In genomic region chr7:75842836-75843446, GRCh38 we compare ENCODE assay signal across 1 cellular context.
TF ChIP-seq lines count a peak whose summit lies in the region.

No MANE protein-coding gene starts in this region.

TF ChIP-seq in K562, 482 proteins besides CTCF, POLR2A, EP300 and RAD21 (continued from another document and continues in another):
- no peak for TF ChIP-seq THAP12 (CRISPR knock-in tag; IDR thresholded peaks at IDR 0.05)
- TF ChIP-seq TBP (optimal IDR thresholded peaks at IDR 0.05; ENCODE audit: low read depth, low read length), result peak; percentile 96
- no peak for TF ChIP-seq ZNF165 (CRISPR knock-in tag; IDR thresholded peaks at IDR 0.05; ENCODE audit: borderline replicate concordance)
- TF ChIP-seq PCBP2 (IDR thresholded peaks at IDR 0.05; ENCODE audit: low read depth, low read length, poor library complexity, severe bottlenecking), result no peak
- no peak for TF ChIP-seq GTF2A2 (tag; IDR thresholded peaks at IDR 0.05)
- no peak for TF ChIP-seq BACH1 (tag; IDR thresholded peaks at IDR 0.05)
- no peak for TF ChIP-seq MCM5 (IDR thresholded peaks at IDR 0.05; ENCODE audit: low read depth)
- TF ChIP-seq, protein P1, sequence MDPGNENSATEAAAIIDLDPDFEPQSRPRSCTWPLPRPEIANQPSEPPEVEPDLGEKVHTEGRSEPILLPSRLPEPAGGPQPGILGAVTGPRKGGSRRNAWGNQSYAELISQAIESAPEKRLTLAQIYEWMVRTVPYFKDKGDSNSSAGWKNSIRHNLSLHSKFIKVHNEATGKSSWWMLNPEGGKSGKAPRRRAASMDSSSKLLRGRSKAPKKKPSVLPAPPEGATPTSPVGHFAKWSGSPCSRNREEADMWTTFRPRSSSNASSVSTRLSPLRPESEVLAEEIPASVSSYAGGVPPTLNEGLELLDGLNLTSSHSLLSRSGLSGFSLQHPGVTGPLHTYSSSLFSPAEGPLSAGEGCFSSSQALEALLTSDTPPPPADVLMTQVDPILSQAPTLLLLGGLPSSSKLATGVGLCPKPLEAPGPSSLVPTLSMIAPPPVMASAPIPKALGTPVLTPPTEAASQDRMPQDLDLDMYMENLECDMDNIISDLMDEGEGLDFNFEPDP (CRISPR knock-in tag; IDR thresholded peaks at IDR 0.05), result 0 out of 2 replicates have a peak, but pooled peaks have one; percentile 20
- TF ChIP-seq ZNF143 (CRISPR knock-in tag; IDR thresholded peaks at IDR 0.05), result no peak
- TF ChIP-seq, protein P2, sequence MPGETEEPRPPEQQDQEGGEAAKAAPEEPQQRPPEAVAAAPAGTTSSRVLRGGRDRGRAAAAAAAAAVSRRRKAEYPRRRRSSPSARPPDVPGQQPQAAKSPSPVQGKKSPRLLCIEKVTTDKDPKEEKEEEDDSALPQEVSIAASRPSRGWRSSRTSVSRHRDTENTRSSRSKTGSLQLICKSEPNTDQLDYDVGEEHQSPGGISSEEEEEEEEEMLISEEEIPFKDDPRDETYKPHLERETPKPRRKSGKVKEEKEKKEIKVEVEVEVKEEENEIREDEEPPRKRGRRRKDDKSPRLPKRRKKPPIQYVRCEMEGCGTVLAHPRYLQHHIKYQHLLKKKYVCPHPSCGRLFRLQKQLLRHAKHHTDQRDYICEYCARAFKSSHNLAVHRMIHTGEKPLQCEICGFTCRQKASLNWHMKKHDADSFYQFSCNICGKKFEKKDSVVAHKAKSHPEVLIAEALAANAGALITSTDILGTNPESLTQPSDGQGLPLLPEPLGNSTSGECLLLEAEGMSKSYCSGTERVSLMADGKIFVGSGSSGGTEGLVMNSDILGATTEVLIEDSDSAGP (CRISPR knock-in tag; IDR thresholded peaks at IDR 0.05), result no peak
- TF ChIP-seq ZNF146 (CRISPR knock-in tag; IDR thresholded peaks at IDR 0.05; ENCODE audit: unreplicated experiment), result no peak
- TF ChIP-seq ZNF551 (CRISPR knock-in tag; IDR thresholded peaks at IDR 0.05), result 0 out of 2 replicates have a peak, but pooled peaks have one; percentile 53
- TF ChIP-seq ZNF57 (CRISPR knock-in tag; IDR thresholded peaks at IDR 0.05), result no peak
- no peak for TF ChIP-seq ZBTB12 (CRISPR knock-in tag; IDR thresholded peaks at IDR 0.05)
- 0 out of 2 replicates have a peak, but pooled peaks have one; percentile 26 for TF ChIP-seq FOXP1 (CRISPR knock-in tag; IDR thresholded peaks at IDR 0.05)
- TF ChIP-seq ARNT (IDR thresholded peaks at IDR 0.05), result 0 out of 4 replicates have a peak, but pooled peaks of 1 of the 2 experiments have one; percentile 36
- TF ChIP-seq ZZZ3 (IDR thresholded peaks at IDR 0.05), result no peak
- TF ChIP-seq, protein P3, sequence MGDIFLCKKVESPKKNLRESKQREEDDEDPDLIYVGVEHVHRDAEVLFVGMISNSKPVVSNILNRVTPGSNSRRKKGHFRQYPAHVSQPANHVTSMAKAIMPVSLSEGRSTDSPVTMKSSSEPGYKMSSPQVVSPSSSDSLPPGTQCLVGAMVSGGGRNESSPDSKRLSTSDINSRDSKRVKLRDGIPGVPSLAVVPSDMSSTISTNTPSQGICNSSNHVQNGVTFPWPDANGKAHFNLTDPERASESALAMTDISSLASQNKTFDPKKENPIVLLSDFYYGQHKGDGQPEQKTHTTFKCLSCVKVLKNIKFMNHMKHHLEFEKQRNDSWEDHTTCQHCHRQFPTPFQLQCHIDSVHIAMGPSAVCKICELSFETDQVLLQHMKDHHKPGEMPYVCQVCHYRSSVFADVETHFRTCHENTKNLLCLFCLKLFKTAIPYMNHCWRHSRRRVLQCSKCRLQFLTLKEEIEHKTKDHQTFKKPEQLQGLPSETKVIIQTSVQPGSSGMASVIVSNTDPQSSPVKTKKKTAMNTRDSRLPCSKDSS (IDR thresholded peaks at IDR 0.05; ENCODE audit: low read depth, partially characterized antibody), result no peak
- peak; percentile 62 for TF ChIP-seq DACH1 (IDR thresholded peaks at IDR 0.05; ENCODE audit: partially characterized antibody)
- TF ChIP-seq SP2 (IDR thresholded peaks at IDR 0.05; ENCODE audit: extremely low read depth, low read depth, low read length, poor library complexity, severe bottlenecking), result no peak
- no peak for TF ChIP-seq ZNF174 (CRISPR knock-in tag; IDR thresholded peaks at IDR 0.05)
- TF ChIP-seq, protein P4, sequence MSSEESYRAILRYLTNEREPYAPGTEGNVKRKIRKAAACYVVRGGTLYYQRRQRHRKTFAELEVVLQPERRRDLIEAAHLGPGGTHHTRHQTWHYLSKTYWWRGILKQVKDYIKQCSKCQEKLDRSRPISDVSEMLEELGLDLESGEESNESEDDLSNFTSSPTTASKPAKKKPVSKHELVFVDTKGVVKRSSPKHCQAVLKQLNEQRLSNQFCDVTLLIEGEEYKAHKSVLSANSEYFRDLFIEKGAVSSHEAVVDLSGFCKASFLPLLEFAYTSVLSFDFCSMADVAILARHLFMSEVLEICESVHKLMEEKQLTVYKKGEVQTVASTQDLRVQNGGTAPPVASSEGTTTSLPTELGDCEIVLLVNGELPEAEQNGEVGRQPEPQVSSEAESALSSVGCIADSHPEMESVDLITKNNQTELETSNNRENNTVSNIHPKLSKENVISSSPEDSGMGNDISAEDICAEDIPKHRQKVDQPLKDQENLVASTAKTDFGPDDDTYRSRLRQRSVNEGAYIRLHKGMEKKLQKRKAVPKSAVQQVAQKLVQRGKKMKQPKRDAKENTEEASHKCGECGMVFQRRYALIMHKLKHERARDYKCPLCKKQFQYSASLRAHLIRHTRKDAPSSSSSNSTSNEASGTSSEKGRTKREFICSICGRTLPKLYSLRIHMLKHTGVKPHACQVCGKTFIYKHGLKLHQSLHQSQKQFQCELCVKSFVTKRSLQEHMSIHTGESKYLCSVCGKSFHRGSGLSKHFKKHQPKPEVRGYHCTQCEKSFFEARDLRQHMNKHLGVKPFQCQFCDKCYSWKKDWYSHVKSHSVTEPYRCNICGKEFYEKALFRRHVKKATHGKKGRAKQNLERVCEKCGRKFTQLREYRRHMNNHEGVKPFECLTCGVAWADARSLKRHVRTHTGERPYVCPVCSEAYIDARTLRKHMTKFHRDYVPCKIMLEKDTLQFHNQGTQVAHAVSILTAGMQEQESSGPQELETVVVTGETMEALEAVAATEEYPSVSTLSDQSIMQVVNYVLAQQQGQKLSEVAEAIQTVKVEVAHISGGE (CRISPR knock-in tag; IDR thresholded peaks at IDR 0.05), result no peak
- no peak for TF ChIP-seq ZNF384 (IDR thresholded peaks at IDR 0.05; ENCODE audit: low read depth, low read length)
- TF ChIP-seq EP400 (IDR thresholded peaks at IDR 0.05), result peak; percentile 22; the same call in 1 of the 2 replicates
- TF ChIP-seq ZFP30 (CRISPR knock-in tag; IDR thresholded peaks at IDR 0.05; ENCODE audit: borderline replicate concordance), result no peak
- no peak for TF ChIP-seq E2F5 (CRISPR knock-in tag; IDR thresholded peaks at IDR 0.05)
- TF ChIP-seq PHF8 (IDR thresholded peaks at IDR 0.05; ENCODE audit: borderline replicate concordance, low read length), result no peak; the same call in 1 of the 2 replicates
- no peak for TF ChIP-seq HNRNPH1 (optimal IDR thresholded peaks at IDR 0.05; ENCODE audit: low read depth, low read length)
- no peak for TF ChIP-seq EZH2 (IDR thresholded peaks at IDR 0.05; ENCODE audit: borderline replicate concordance, low read depth, low read length)
- TF ChIP-seq RFX7 (CRISPR knock-in tag; IDR thresholded peaks at IDR 0.05), result no peak
- no peak for TF ChIP-seq KLF6 (CRISPR knock-in tag; IDR thresholded peaks at IDR 0.05; ENCODE audit: borderline replicate concordance)
- TF ChIP-seq ATF7 (IDR thresholded peaks at IDR 0.05), result peak; percentile 51; the same call in 1 of the 2 replicates
- no peak for TF ChIP-seq MED1 (CRISPR knock-in tag; IDR thresholded peaks at IDR 0.05; ENCODE audit: borderline replicate concordance)
- no peak for TF ChIP-seq CSDE1 (IDR thresholded peaks at IDR 0.05)
- no peak for TF ChIP-seq RAD51 (IDR thresholded peaks at IDR 0.05; ENCODE audit: borderline replicate concordance, low read depth)
- peak; percentile 79 for TF ChIP-seq KDM5B (IDR thresholded peaks at IDR 0.05; ENCODE audit: insufficient replicate concordance, low read depth, low read length)
- no peak for TF ChIP-seq ZNF274 (IDR thresholded peaks at IDR 0.05; ENCODE audit: borderline replicate concordance, low read depth, low read length)
- peak; percentile 34; the same call in 1 of the 2 replicates for TF ChIP-seq CREB1 (IDR thresholded peaks at IDR 0.05)
- 0 out of 2 replicates have a peak, but pooled peaks have one; percentile 15 for TF ChIP-seq CREB1 (CRISPR knock-in tag; IDR thresholded peaks at IDR 0.05)
- no peak for TF ChIP-seq XRCC5 (IDR thresholded peaks at IDR 0.05; ENCODE audit: low read depth, low read length)
- TF ChIP-seq SLC30A9 (CRISPR knock-in tag; IDR thresholded peaks at IDR 0.05), result no peak
- TF ChIP-seq ZNF77 (CRISPR knock-in tag; IDR thresholded peaks at IDR 0.05), result no peak
- no peak for TF ChIP-seq ZNF668 (CRISPR knock-in tag; IDR thresholded peaks at IDR 0.05)
- TF ChIP-seq NR4A1 (CRISPR knock-in tag; IDR thresholded peaks at IDR 0.05), result no peak
- TF ChIP-seq NR4A1 (tag; IDR thresholded peaks at IDR 0.05), result no peak
- no peak; the same call in 1 of the 2 replicates for TF ChIP-seq ZEB2 (IDR thresholded peaks at IDR 0.05)
- peak in 1 of 2 experiments; percentile 25 for TF ChIP-seq AFF1 (IDR thresholded peaks at IDR 0.05; ENCODE audit: low read depth in 1 of 2, partially characterized antibody in 2 of 2)
